ENCODE assay signal across 8 cellular contexts in the genomic region with DNA sequence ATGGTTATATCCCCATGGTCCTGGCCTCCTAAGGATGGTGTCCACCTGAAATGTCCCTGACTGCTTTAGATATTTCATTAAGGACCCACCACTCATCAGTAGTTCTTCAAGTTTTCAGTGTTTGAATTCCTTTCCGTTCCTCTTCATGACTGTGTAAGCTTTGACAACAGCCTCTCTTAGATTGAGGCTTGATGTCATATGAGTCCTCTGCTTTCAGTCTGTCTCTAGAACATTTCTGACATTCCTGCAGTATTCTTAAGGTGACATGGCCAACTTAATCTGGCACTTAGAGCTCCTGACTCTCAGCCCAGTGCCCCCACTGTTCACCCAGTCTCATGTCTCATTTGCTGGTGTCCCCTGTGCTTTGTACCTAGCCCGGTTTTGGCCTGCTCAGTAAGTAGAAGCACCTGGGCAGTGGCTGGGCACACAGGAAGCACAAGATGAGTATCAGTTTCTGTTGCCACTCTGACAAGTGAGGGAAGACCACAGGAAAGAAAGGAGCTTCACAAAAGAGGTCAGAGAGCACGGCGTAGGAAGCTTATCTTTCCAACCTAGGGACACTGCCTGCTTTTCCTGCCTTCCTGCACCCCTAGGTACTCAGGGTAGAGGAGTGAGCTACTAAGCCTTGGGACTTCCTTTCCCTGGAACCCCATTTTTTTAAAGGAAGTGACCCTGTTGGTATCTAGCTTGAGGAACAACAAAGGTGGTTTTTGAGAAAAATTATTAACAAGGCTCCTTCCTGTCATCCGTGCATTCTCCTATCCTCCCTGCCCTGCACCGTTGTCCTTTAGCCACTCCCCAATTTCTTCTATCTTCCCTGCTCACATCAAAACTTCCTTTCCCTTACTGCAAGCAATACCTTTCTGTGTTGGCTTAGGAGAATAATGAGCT.
DNase-seq lines count a peak whose midpoint lies in the region; ATAC-seq, FAIRE-seq and TF ChIP-seq lines count a peak whose summit lies in the region.

No MANE protein-coding gene starts in this region.

- POLR2A ChIA-PET in HEK293T (lab: Yijun Ruan, JAX): no interaction called here

- CTCF ChIA-PET in HEK293T (lab: Yijun Ruan, JAX): interaction anchor here (0.6 kb wide), 1 partner anchor 1033 kb away, joined by 3 read pairs; no protein-coding TSS in a partner anchor

- ATAC-seq in GM21717 (IDR thresholded peaks at IDR 0.05; ENCODE audit: unreplicated experiment) (peak; percentile 47), memory B cell (ENCODE audit: low read depth) (peak; percentile 34)

- no peaks in the 10 kb centered on the region for H3K9me3 Mint-ChIP-seq in memory B cell

- H3K27me3 Mint-ChIP-seq in memory B cell: no peaks in the 10 kb centered on the region

- peak; percentile 98 for FAIRE-seq in GM18507 (lab: Jason Lieb, UNC)

- H3K36me3 Mint-ChIP-seq in memory B cell: peaks cover 16% of the 10 kb centered on the region

- H3K27ac Mint-ChIP-seq in memory B cell: peak overlapping the region; percentile 95

- peak overlapping the region; percentile 100 for H3K4me3 Mint-ChIP-seq in memory B cell

- peaks cover 47% of the 10 kb centered on the region for H3K4me1 Mint-ChIP-seq in memory B cell

- DNase-seq in GM18507 (ENCODE audit: extremely low spot score, insufficient read length, low read depth) (no peak), OCI-M1 (lab: John Stamatoyannopoulos, UW) (peak; percentile 20), memory B cell (ENCODE audit: low spot score in 2 of 2) (no peak), AG08395 (ENCODE audit: low spot score) (no peak), HEK293T (ENCODE audit: extremely low spot score) (no peak), NCI-H2107 (lab: John Stamatoyannopoulos, UW) (no peak), retina (no peak)

TF ChIP-seq in HEK293T, 16 proteins besides CTCF, POLR2A, EP300 and RAD21:
- TF ChIP-seq TARDBP (IDR thresholded peaks at IDR 0.05) (no peak), HDGF (IDR thresholded peaks at IDR 0.05; ENCODE audit: borderline replicate concordance) (no peak), FOXM1 (IDR thresholded peaks at IDR 0.05; ENCODE audit: borderline replicate concordance) (no peak), FOXA1 (IDR thresholded peaks at IDR 0.05) (no peak), ZNF384 (IDR thresholded peaks at IDR 0.05) (no peak), CTBP1 (IDR thresholded peaks at IDR 0.05; ENCODE audit: borderline replicate concordance) (no peak), L3MBTL2 (conservative IDR thresholded peaks at IDR 0.05) (no peak), NFRKB (IDR thresholded peaks at IDR 0.05) (no peak), LEF1 (IDR thresholded peaks at IDR 0.05; ENCODE audit: borderline replicate concordance) (no peak), ARNT (IDR thresholded peaks at IDR 0.05) (no peak), BHLHE40 (IDR thresholded peaks at IDR 0.05; ENCODE audit: borderline replicate concordance) (no peak), FOXK2 (IDR thresholded peaks at IDR 0.05) (no peak), SUZ12 (IDR thresholded peaks at IDR 0.05) (no peak), SP1 (IDR thresholded peaks at IDR 0.05) (no peak), ELF4 (IDR thresholded peaks at IDR 0.05) (no peak)
- TF ChIP-seq, protein P1, sequence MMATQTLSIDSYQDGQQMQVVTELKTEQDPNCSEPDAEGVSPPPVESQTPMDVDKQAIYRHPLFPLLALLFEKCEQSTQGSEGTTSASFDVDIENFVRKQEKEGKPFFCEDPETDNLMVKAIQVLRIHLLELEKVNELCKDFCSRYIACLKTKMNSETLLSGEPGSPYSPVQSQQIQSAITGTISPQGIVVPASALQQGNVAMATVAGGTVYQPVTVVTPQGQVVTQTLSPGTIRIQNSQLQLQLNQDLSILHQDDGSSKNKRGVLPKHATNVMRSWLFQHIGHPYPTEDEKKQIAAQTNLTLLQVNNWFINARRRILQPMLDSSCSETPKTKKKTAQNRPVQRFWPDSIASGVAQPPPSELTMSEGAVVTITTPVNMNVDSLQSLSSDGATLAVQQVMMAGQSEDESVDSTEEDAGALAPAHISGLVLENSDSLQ (IDR thresholded peaks at IDR 0.05): no peak
